ENCODE assay signal across 8 cellular contexts in genomic region chr17:78923660-78924453, GRCh38. TPM values are rescaled to one million over a fixed set of nuclear protein-coding genes. Genes with fewer than 3 reads are reported as not detected.
DNase-seq lines count a peak whose midpoint lies in the region; ATAC-seq and TF ChIP-seq lines count a peak whose summit lies in the region.

No MANE protein-coding gene starts in this region.

- H3K79me2 ChIP-seq in OCI-LY1 (ENCODE audit: insufficient read depth, low read length) (no peaks in the 10 kb centered on the region), parathyroid adenoma (no peaks in the 10 kb centered on the region)

- no peak for TF ChIP-seq POLR2A in uterus (IDR thresholded peaks at IDR 0.05)

- H3K9me2 ChIP-seq in OCI-LY1 (ENCODE audit: low read depth, low read length): no peaks in the 10 kb centered on the region

- ATAC-seq in Right ventricle myocardium superior (ENCODE audit: poor library complexity) (peak; percentile 19), HG03342 (IDR thresholded peaks at IDR 0.05; ENCODE audit: unreplicated experiment) (no peak)

- DNase-seq in NCI-H1436 (lab: John Stamatoyannopoulos, UW) (peak; percentile 53), NCI-H1436 treated with DMSO at 0.1 percent for 48 hours (lab: John Stamatoyannopoulos, UW) (no peak), Right ventricle myocardium superior (peak; percentile 82), uterus (peak; percentile 61 to 65)
- peak; percentile 23 for DNase-seq in activated T-helper 9 cell treated with anti-CD3 and anti-CD28 coated beads, Interleukin-2, amount 50 U/mL, for 16 hours (ENCODE audit: low read depth)

- no peak overlapping the region for H3K27ac ChIP-seq in OCI-LY1 (ENCODE audit: low read depth, low read length, poor library complexity, severe bottlenecking)
- no peak overlapping the region for H3K27ac ChIP-seq in parathyroid adenoma
- H3K27ac ChIP-seq in uterus: peak overlapping the region; percentile 98 to 99

- intact Hi-C loops in Right ventricle myocardium superior (cut with DNase I): loop anchor here (5.0 kb wide), 1 partner anchor 37 kb away; no protein-coding TSS in a partner anchor
- intact Hi-C loops in uterus (cut with DNase I; ENCODE audit: low total_unique reads): loop anchor here (10.0 kb wide), 1 partner anchor 59 kb away; no protein-coding TSS in a partner anchor

- peak overlapping the region; percentile 8 for H3K4me3 ChIP-seq in OCI-LY1 (ENCODE audit: low read depth, low read length, poor library complexity, severe bottlenecking)
- H3K4me3 ChIP-seq in parathyroid adenoma (ENCODE audit: low read depth, low read length): peak overlapping the region; percentile 61
- peak overlapping the region; percentile 63 for H3K4me3 ChIP-seq in uterus

- H2AFZ ChIP-seq in OCI-LY1 (ENCODE audit: low read length) (no peak overlapping the region), parathyroid adenoma (peak overlapping the region; percentile 41)

- H3K9me3 ChIP-seq in OCI-LY1 (ENCODE audit: low read length): no peaks in the 10 kb centered on the region
- no peaks in the 10 kb centered on the region for H3K9me3 ChIP-seq in parathyroid adenoma (ENCODE audit: control insufficient read depth, low read length)
- H3K9me3 ChIP-seq in uterus: no peaks in the 10 kb centered on the region

- H3K4me2 ChIP-seq in OCI-LY1 (ENCODE audit: low read length) (peak overlapping the region; percentile 42), parathyroid adenoma (ENCODE audit: low read length) (peak overlapping the region; percentile 92)

- H3K4me1 ChIP-seq in OCI-LY1 (ENCODE audit: insufficient read depth, low read length, severe bottlenecking) (peaks cover 8% of the 10 kb centered on the region), parathyroid adenoma (peaks cover 7% of the 10 kb centered on the region), uterus (peaks cover 0 to 21% of the 10 kb centered on the region in 2 donors)

- no peaks in the 10 kb centered on the region for H3F3A ChIP-seq in OCI-LY1 (ENCODE audit: insufficient read depth, low read length)

- no peaks in the 10 kb centered on the region for H3K36me3 ChIP-seq in OCI-LY1 (ENCODE audit: insufficient read depth, low read length)
- H3K36me3 ChIP-seq in parathyroid adenoma (ENCODE audit: control insufficient read depth, insufficient read depth, low read length): no peaks in the 10 kb centered on the region
- H3K36me3 ChIP-seq in uterus: no peaks in the 10 kb centered on the region

- TF ChIP-seq CTCF in OCI-LY1 (IDR thresholded peaks at IDR 0.05; ENCODE audit: low read length) (no peak), parathyroid adenoma (IDR thresholded peaks at IDR 0.05) (no peak), uterus (IDR thresholded peaks at IDR 0.05) (no peak)

- H3K27me3 ChIP-seq in OCI-LY1 (ENCODE audit: insufficient read depth, low read length) (peaks cover 7% of the 10 kb centered on the region), parathyroid adenoma (ENCODE audit: control insufficient read depth, insufficient read depth, low read length) (no peaks in the 10 kb centered on the region), uterus (no peaks in the 10 kb centered on the region)

- H4K20me1 ChIP-seq in OCI-LY1 (ENCODE audit: insufficient read depth, low read length): no peaks in the 10 kb centered on the region

- H3K9ac ChIP-seq in OCI-LY1 (ENCODE audit: low read length) (no peak overlapping the region), parathyroid adenoma (no peak overlapping the region)

RNA-seq across cellular contexts. Expression of gene TIMP2, which starts 1.3 kb away (rescaled TPM):
- total RNA-seq in Right ventricle myocardium superior (114 TPM), uterus (100 to 1,000 TPM; 119 to 399 (median 127) TPM)

RNA-seq across cellular contexts. Expression of gene CEP295NL, which starts 20.9 kb away (rescaled TPM):
- total RNA-seq in Right ventricle myocardium superior (0.70 TPM), uterus (10 to 100 TPM in 1 of 4 donors, 1 to 10 TPM in 2, not detected in 1; 1.8 to 14.5 (median 3.8) TPM)

RNA-seq across cellular contexts. Expression of gene LGALS3BP, which starts 55.9 kb away (rescaled TPM):
- total RNA-seq in Right ventricle myocardium superior (499 TPM), uterus (100 to 1,000 TPM in 3 of 4 donors, 10 to 100 TPM in 1; 88.2 to 396 (median 244) TPM)

Comparison
In these comparisons a context has a peak if more than half of its experiments do, and no peak if none do; other contexts are left out.
1. H3K27ac ChIP-seq: peak in uterus (2 of 2); none in OCI-LY1 (single experiment) and parathyroid adenoma (single experiment).
2. H3K4me3 ChIP-seq: peak in every context shown above with its lines; median percentile 63 in uterus; 61 in parathyroid adenoma; 8 in OCI-LY1.